14 cellular contexts compared by ENCODE assay signal in the genomic region with DNA sequence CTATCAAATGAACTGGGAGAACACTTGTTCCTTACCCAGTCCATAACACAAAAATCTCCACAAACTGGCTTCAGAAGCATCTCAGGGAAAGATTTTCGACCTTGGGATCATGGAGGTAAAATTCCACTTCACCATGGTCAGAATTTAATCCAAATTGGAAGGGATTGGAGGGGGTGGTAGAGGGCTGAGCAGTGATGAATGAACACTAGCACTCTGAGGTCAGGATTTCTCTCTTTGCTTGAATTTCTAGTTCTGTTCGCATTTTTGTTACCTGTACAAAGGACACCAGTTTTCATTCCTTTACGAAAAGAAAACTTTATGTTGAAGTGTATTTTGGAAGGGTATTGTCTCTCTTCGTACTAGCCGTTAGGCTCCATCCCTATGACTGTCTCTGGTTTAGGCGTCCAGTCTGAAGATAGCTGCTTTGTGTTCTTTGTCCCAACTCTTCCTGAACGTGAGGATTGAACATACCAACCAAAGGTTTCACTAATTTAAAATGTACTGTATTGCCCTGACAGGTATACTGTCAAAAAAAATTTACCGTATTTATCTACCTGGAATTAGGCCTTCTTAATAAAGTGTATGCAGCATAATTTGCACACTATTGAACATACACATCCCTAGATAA. TPM values are rescaled to one million over a fixed set of nuclear protein-coding genes. Genes with fewer than 3 reads are reported as not detected.
DNase-seq lines count a peak whose midpoint lies in the region; ATAC-seq and TF ChIP-seq lines count a peak whose summit lies in the region.
"Had no signal": no experiment of that assay in that cellular context is flagged by ENCODE, and none has a peak within 500 bp of the region (broad histone marks: within the 10 kb centered on the region; RNA-seq: fewer than 3 reads in every experiment).

No MANE protein-coding gene starts in this region.

- peaks cover 35% of the 10 kb centered on the region for H3K4me1 ChIP-seq in OCI-LY3 (ENCODE audit: low read length)
- peaks cover 12% of the 10 kb centered on the region for H3K4me1 ChIP-seq in effector memory CD4-positive, alpha-beta T cell (ENCODE audit: control insufficient read depth, insufficient read depth, low read length, poor library complexity, severe bottlenecking)
- peaks cover 39% of the 10 kb centered on the region for H3K4me1 ChIP-seq in thymus (ENCODE audit: control insufficient read depth, insufficient read depth, low read length)
- H3K4me1 ChIP-seq: ascending aorta, right lobe of liver had no signal

- ATAC-seq in activated T-cell treated with anti-CD3 and anti-CD28 coated beads, Interleukin-2, amount 50 U/mL, for 4 hours = no peak
- no peak for ATAC-seq in HG03469 (IDR thresholded peaks at IDR 0.05; ENCODE audit: unreplicated experiment)

- H3K9me3 ChIP-seq in OCI-LY3 (ENCODE audit: insufficient read depth, low read length) (no peaks in the 10 kb centered on the region), thymus (ENCODE audit: control insufficient read depth) (no peaks in the 10 kb centered on the region)
- no peaks in the 10 kb centered on the region for H3K9me3 ChIP-seq in effector memory CD4-positive, alpha-beta T cell (ENCODE audit: control insufficient read depth, low read length)
- H3K9me3 ChIP-seq: ascending aorta, left lung, right lobe of liver had no signal

- H3K4me1 Mint-ChIP-seq in activated T-cell treated with anti-CD3 and anti-CD28 coated beads, Interleukin-2, amount 50 U/mL, for 4 hours (ENCODE audit: low read depth) = peaks cover 41% of the 10 kb centered on the region

- H3K4me3 ChIP-seq in OCI-LY3 (ENCODE audit: low read length) (no peak overlapping the region), thymus (ENCODE audit: low read length) (peak overlapping the region; percentile 94)
- H3K4me3 ChIP-seq in effector memory CD4-positive, alpha-beta T cell (ENCODE audit: insufficient read depth, low read depth, low read length, poor library complexity, severe bottlenecking) = peak overlapping the region; percentile 65
- H3K4me3 ChIP-seq: ascending aorta, right lobe of liver had no signal

- H3K79me2 ChIP-seq in OCI-LY3 (ENCODE audit: low read length) = no peaks in the 10 kb centered on the region

- no peak overlapping the region for H3K9ac ChIP-seq in OCI-LY3 (ENCODE audit: low read length)

- TF ChIP-seq CTCF in OCI-LY3 (IDR thresholded peaks at IDR 0.05; ENCODE audit: low read depth, low read length) = no peak

- H3K36me3 Mint-ChIP-seq in activated T-cell treated with anti-CD3 and anti-CD28 coated beads, Interleukin-2, amount 50 U/mL, for 4 hours (ENCODE audit: insufficient read depth) = no peaks in the 10 kb centered on the region

- no peaks in the 10 kb centered on the region for H4K20me1 ChIP-seq in OCI-LY3 (ENCODE audit: insufficient read depth, low read length)

- H3K9me3 Mint-ChIP-seq in activated T-cell treated with anti-CD3 and anti-CD28 coated beads, Interleukin-2, amount 50 U/mL, for 4 hours = no peaks in the 10 kb centered on the region

- H3K4me3 Mint-ChIP-seq in activated T-cell treated with anti-CD3 and anti-CD28 coated beads, Interleukin-2, amount 50 U/mL, for 4 hours = peak overlapping the region; percentile 92

- WGBS in thymus = 35% methylated on average over 8 of the region's 8 CpGs

- H3K27me3 ChIP-seq in OCI-LY3 (ENCODE audit: low read depth, low read length) (peaks cover 10% of the 10 kb centered on the region), thymus (ENCODE audit: control insufficient read depth, insufficient read depth) (no peaks in the 10 kb centered on the region)
- no peaks in the 10 kb centered on the region for H3K27me3 ChIP-seq in effector memory CD4-positive, alpha-beta T cell (replicated peaks; ENCODE audit: control insufficient read depth, insufficient read depth, low read length, poor library complexity, severe bottlenecking)
- H3K27me3 ChIP-seq: ascending aorta, right lobe of liver had no signal

- H3K27me3 Mint-ChIP-seq in activated T-cell treated with anti-CD3 and anti-CD28 coated beads, Interleukin-2, amount 50 U/mL, for 4 hours (ENCODE audit: low read depth) = no peaks in the 10 kb centered on the region

- no peak overlapping the region for H2AFZ ChIP-seq in OCI-LY3 (ENCODE audit: low read depth, low read length)

- H3K27ac ChIP-seq in OCI-LY3 (ENCODE audit: low read length) (no peak overlapping the region; the same call in 1 of the 2 replicates), thymus (ENCODE audit: low read depth) (peak overlapping the region; percentile 91)
- H3K27ac ChIP-seq in effector memory CD4-positive, alpha-beta T cell (ENCODE audit: insufficient read depth, low read length, poor library complexity, severe bottlenecking) = peak overlapping the region; percentile 81
- H3K27ac ChIP-seq: ascending aorta, left lung, right lobe of liver had no signal

- H3K36me3 ChIP-seq in OCI-LY3 (replicated peaks; ENCODE audit: low read depth, low read length) (no peaks in the 10 kb centered on the region), thymus (ENCODE audit: control insufficient read depth, insufficient read depth) (peaks cover 5% of the 10 kb centered on the region)
- no peaks in the 10 kb centered on the region for H3K36me3 ChIP-seq in effector memory CD4-positive, alpha-beta T cell (ENCODE audit: control insufficient read depth, insufficient read depth, low read length)
- H3K36me3 ChIP-seq: ascending aorta, left lung, right lobe of liver had no signal

- no peak for DNase-seq in activated T-cell treated with anti-CD3 and anti-CD28 coated beads, Interleukin-2, amount 50 U/mL, for 4 hours
- no peak for DNase-seq in activated T-cell treated with anti-CD3 and anti-CD28 coated beads, Interleukin-2, amount 50 U/mL, for 48 hours
- DNase-seq in effector memory CD4-positive, alpha-beta T cell = no peak
- no peak for DNase-seq in epidermal melanocyte (ENCODE audit: insufficient read length, low spot score)
- DNase-seq in T-helper 9 cell = no peak
- DNase-seq: dermis blood vessel endothelial cell, left lung, NCI-H82, right lobe of liver had no signal

- H3K4me2 ChIP-seq in OCI-LY3 (ENCODE audit: low read length) = peak overlapping the region; percentile 67; the same call in 1 of the 2 replicates

RNA-seq across cellular contexts. Expression of gene GRAP2, which starts 0.7 kb away (rescaled TPM):
- total RNA-seq in activated T-cell treated with anti-CD3 and anti-CD28 coated beads, Interleukin-2, amount 50 U/mL, for 4 hours = 10 to 100 TPM; 19.5 to 40.4 (median 26.4) TPM
- 51.5 TPM for polyA plus RNA-seq in thymus
- total RNA-seq: ascending aorta, dermis blood vessel endothelial cell, fibroblast of lung had no signal
- polyA plus RNA-seq: fibroblast of lung had no signal

RNA-seq across cellular contexts. Expression of gene ENTHD1, which starts 8.1 kb away (rescaled TPM):
- under 1 TPM; 0.38 to 0.53 (median 0.41) TPM for total RNA-seq in activated T-cell treated with anti-CD3 and anti-CD28 coated beads, Interleukin-2, amount 50 U/mL, for 4 hours
- 1.2 TPM for polyA plus RNA-seq in thymus
- total RNA-seq: dermis blood vessel endothelial cell, fibroblast of lung, right lobe of liver had no signal
- polyA plus RNA-seq: fibroblast of lung had no signal

RNA-seq across cellular contexts. Expression of gene TMA7B, which starts 58.6 kb away (rescaled TPM):
- under 1 TPM; 0.61 to 0.92 (median 0.76) TPM for total RNA-seq in activated T-cell treated with anti-CD3 and anti-CD28 coated beads, Interleukin-2, amount 50 U/mL, for 4 hours
- 3.3 TPM for polyA plus RNA-seq in thymus
- total RNA-seq: ascending aorta, dermis blood vessel endothelial cell, fibroblast of lung had no signal
- polyA plus RNA-seq: fibroblast of lung had no signal
